2 cellular contexts compared by ENCODE assay signal in genomic region chr9:94847486-94847885, GRCh38.
TF ChIP-seq lines count a peak whose summit lies in the region.

No MANE protein-coding gene starts in this region.

TF ChIP-seq in A549, 52 proteins besides CTCF, POLR2A, EP300 and RAD21 (continued from another document):
- TF ChIP-seq JUNB (IDR thresholded peaks at IDR 0.05) (no peak), FOXS1 (CRISPR knock-in tag; IDR thresholded peaks at IDR 0.05) (no peak), POLR2AphosphoS2 (conservative IDR thresholded peaks at IDR 0.05; ENCODE audit: low read length) (no peak), CEBPB (IDR thresholded peaks at IDR 0.05) (no peak), REST (IDR thresholded peaks at IDR 0.05) (no peak), CHD2 (IDR thresholded peaks at IDR 0.05; ENCODE audit: low read length, partially characterized antibody) (no peak), CHD4 (IDR thresholded peaks at IDR 0.05; ENCODE audit: borderline replicate concordance) (no peak), RARB (CRISPR knock-in tag; IDR thresholded peaks at IDR 0.05) (no peak), HDAC2 (IDR thresholded peaks at IDR 0.05) (no peak), ATOH8 (CRISPR knock-in tag; IDR thresholded peaks at IDR 0.05; ENCODE audit: low read depth) (no peak), HEYL (CRISPR knock-in tag; IDR thresholded peaks at IDR 0.05) (no peak), ZNF302 (CRISPR knock-in tag; IDR thresholded peaks at IDR 0.05) (no peak)

TF ChIP-seq in GM12878, 131 proteins besides CTCF, POLR2A, EP300 and RAD21 (continued from another document):
- TF ChIP-seq SREBF1 (IDR thresholded peaks at IDR 0.05; ENCODE audit: low read length) (no peak), PAX8 (IDR thresholded peaks at IDR 0.05) (no peak), IKZF1 (conservative IDR thresholded peaks at IDR 0.05) (no peak), HDGF (IDR thresholded peaks at IDR 0.05) (no peak), CEBPZ (IDR thresholded peaks at IDR 0.05; ENCODE audit: low read depth, low read length) (no peak), IKZF2 (IDR thresholded peaks at IDR 0.05) (no peak), CHD2 (IDR thresholded peaks at IDR 0.05; ENCODE audit: borderline replicate concordance, low read depth, low read length) (no peak)
TF ChIP-seq in GM12878: peak in this region for 0.
